In the genomic region with DNA sequence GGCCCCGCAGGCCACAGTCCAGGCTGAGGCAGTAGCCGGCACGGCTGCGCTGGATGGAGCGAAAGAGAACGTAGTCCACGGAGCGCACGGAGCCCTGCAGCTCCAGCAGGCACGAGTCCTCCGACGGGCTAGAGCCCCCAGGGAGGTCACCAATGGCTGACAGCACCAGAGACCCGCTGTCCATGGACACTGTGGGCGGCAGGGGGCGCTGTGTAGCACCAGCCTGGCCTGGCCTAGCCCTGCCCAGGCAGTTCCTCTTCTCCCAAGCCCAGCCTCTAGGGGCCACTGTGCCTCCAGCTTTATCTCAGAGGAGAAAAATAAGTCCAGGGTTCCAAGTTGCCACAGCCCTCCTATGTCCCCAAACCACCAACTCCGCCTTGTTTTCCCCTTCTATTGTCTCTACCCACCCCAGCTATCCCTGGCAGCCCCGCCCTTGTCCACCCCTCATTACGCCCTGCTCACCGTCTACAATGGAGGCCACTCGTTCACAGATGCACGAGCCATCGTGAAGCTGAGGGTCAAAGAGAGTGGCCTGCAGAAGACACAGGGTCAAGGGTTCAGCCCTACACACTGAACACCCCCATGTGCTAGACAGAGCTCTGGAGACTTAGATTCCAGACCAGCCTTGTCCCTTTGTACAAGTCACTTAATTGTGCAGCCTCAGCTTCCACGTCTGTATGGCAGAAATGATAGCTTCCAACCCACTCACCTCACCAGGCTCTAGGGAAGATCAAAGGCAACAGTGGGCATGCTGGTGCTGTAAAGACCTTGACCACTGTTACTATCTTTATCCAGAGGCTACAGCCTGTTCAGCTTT, we compare ENCODE assay signal across 8 cellular contexts. TPM values are rescaled to one million over a fixed set of nuclear protein-coding genes. Genes with fewer than 3 reads are reported as not detected.
DNase-seq lines count a peak whose midpoint lies in the region; TF ChIP-seq lines count a peak whose summit lies in the region.

No MANE protein-coding gene starts in this region.

- intact Hi-C loops in ovary (cut with DNase I), result loop anchor here in 3 of 4 donors (5.0 to 10.0 kb wide), 3 partner anchors 71 to 341 kb away; partner anchors contain the start of gene RUSC1 (in 2 of the 3)

- H3K27me3 Mint-ChIP-seq in activated naive CD4-positive, alpha-beta T cell treated with anti-CD3 and anti-CD28 coated beads, Interleukin-2, amount 10 ng/mL, durations not matched to agents 7 days and 5 days, result no peaks in the 10 kb centered on the region

- H3K27ac Mint-ChIP-seq in activated naive CD4-positive, alpha-beta T cell treated with anti-CD3 and anti-CD28 coated beads, Interleukin-2, amount 10 ng/mL, durations not matched to agents 7 days and 5 days, result peak overlapping the region; percentile 78

- H3K27me3 ChIP-seq in ovary, result no peaks in the 10 kb centered on the region
- H3K27me3 ChIP-seq in thymus (ENCODE audit: control insufficient read depth, insufficient read depth), result no peaks in the 10 kb centered on the region

- H3K27ac ChIP-seq in HEK293 (ENCODE audit: extremely low read depth, low read depth, low read length), result peak overlapping the region; percentile 8
- no peak overlapping the region for H3K27ac ChIP-seq in ovary
- H3K27ac ChIP-seq in thymus (ENCODE audit: low read depth), result peak overlapping the region; percentile 78

- peak overlapping the region; percentile 60 for H3K4me3 Mint-ChIP-seq in activated naive CD4-positive, alpha-beta T cell treated with anti-CD3 and anti-CD28 coated beads, Interleukin-2, amount 10 ng/mL, durations not matched to agents 7 days and 5 days

- CTCF ChIA-PET in HEK293 (lab: Yijun Ruan, JAX), result interaction anchor here (0.5 to 4.9 kb wide), 65 partner anchors 9 to 1040 kb away, joined by 3 to 91 read pairs (median 4); partner anchors contain the start of genes CLK2, FDPS, HCN3 and KRTCAP2
- CTCF ChIA-PET in activated naive CD4-positive, alpha-beta T cell treated with anti-CD3 and anti-CD28 coated beads, Interleukin-2, amount 10 ng/mL, durations not matched to agents 7 days and 5 days (lab: Charles Lee), result interaction anchor here (0.5 to 6.2 kb wide), 43 partner anchors 9 to 729 kb away, joined by 3 to 138 read pairs (median 4); partner anchors contain the start of genes CLK2, FDPS, KRTCAP2 and RUSC1

- H3K36me3 ChIP-seq in HEK293 (ENCODE audit: control insufficient read depth in 2 of 2, insufficient read depth in 1 of 2, low read length in 2 of 2), result peaks cover 13 to 53% of the 10 kb centered on the region in 2 experiments; a peak in 2 of 3 replicates
- H3K36me3 ChIP-seq in ovary, result no peaks in the 10 kb centered on the region
- H3K36me3 ChIP-seq in thymus (ENCODE audit: control insufficient read depth, insufficient read depth), result peaks cover 6% of the 10 kb centered on the region

- no peaks in the 10 kb centered on the region for H3K9me3 Mint-ChIP-seq in activated naive CD4-positive, alpha-beta T cell treated with anti-CD3 and anti-CD28 coated beads, Interleukin-2, amount 10 ng/mL, durations not matched to agents 7 days and 5 days

- DNase-seq in NAMALWA (ENCODE audit: low spot score) (peak; percentile 99), SK-N-DZ (ENCODE audit: low spot score) (peak; percentile 95), globus pallidus (ENCODE audit: low spot score) (peak; percentile 92), ovary (peak; percentile 87 to 94 (median 93))
- DNase-seq in activated naive CD4-positive, alpha-beta T cell treated with anti-CD3 and anti-CD28 coated beads, Interleukin-2, amount 10 ng/mL, durations not matched to agents 7 days and 5 days, result peak; percentile 98

- TF ChIP-seq CTCF in HEK293 (tag by site-specific recombination; IDR thresholded peaks at IDR 0.05) (peak; percentile 99), ovary (IDR thresholded peaks at IDR 0.05) (peak; percentile 98 to 99 (median 98))

- no peak for TF ChIP-seq EP300 in ovary (IDR thresholded peaks at IDR 0.05)

- POLR2A ChIA-PET in HEK293 (lab: Yijun Ruan, JAX), result interaction anchor here (0.7 to 4.3 kb wide), 13 partner anchors 11 to 478 kb away, joined by 3 to 26 read pairs (median 4); partner anchors contain the start of genes ASH1L, CLK2, FDPS and HCN3

- H3K4me1 Mint-ChIP-seq in activated naive CD4-positive, alpha-beta T cell treated with anti-CD3 and anti-CD28 coated beads, Interleukin-2, amount 10 ng/mL, durations not matched to agents 7 days and 5 days, result peaks cover 42% of the 10 kb centered on the region

- WGBS in ovary, 3 donors, result 34 to 40% (median 37%) methylated on average over 19 to 23 of the region's 23 CpGs
- 23% methylated on average over 23 of the region's 23 CpGs for WGBS in thymus

- peaks cover 4% of the 10 kb centered on the region for H3K36me3 Mint-ChIP-seq in activated naive CD4-positive, alpha-beta T cell treated with anti-CD3 and anti-CD28 coated beads, Interleukin-2, amount 10 ng/mL, durations not matched to agents 7 days and 5 days

- no peak for TF ChIP-seq POLR2A in ovary (IDR thresholded peaks at IDR 0.05)

- H3K4me1 ChIP-seq in HEK293 (ENCODE audit: control insufficient read depth, insufficient read depth, low read length) (no peaks in the 10 kb centered on the region), ovary (ENCODE audit: insufficient read depth) (peaks cover 7% of the 10 kb centered on the region), thymus (ENCODE audit: control insufficient read depth, insufficient read depth, low read length) (peaks cover 9% of the 10 kb centered on the region)

- peak overlapping the region; percentile 59; the same call in 1 of the 2 replicates for H3K4me3 ChIP-seq in GM08714 (ENCODE audit: low read length)
- H3K4me3 ChIP-seq in HEK293 (ENCODE audit: low read depth, low read length), result no peak overlapping the region
- no peak overlapping the region for H3K4me3 ChIP-seq in ovary
- peak overlapping the region; percentile 63 for H3K4me3 ChIP-seq in thymus (ENCODE audit: low read length)

- H3K9me3 ChIP-seq in HEK293 (ENCODE audit: control insufficient read depth, insufficient read depth, low read depth, low read length) (no peaks in the 10 kb centered on the region), ovary (no peaks in the 10 kb centered on the region), thymus (ENCODE audit: control insufficient read depth) (no peaks in the 10 kb centered on the region)

TF ChIP-seq in HEK293, 187 proteins besides CTCF, POLR2A, EP300 and RAD21 (continues in another document):
- TF ChIP-seq ZNF785 (tag by site-specific recombination; IDR thresholded peaks at IDR 0.05), result no peak; the same call in 1 of the 2 replicates
- TF ChIP-seq BCL11B (tag by site-specific recombination; IDR thresholded peaks at IDR 0.05; ENCODE audit: low read depth), result no peak
- TF ChIP-seq ZNF174 (tag by site-specific recombination; IDR thresholded peaks at IDR 0.05), result no peak
- peak; percentile 63; the same call in 1 of the 2 replicates for TF ChIP-seq YY2 (tag by site-specific recombination; IDR thresholded peaks at IDR 0.05)
- TF ChIP-seq, protein P1, sequence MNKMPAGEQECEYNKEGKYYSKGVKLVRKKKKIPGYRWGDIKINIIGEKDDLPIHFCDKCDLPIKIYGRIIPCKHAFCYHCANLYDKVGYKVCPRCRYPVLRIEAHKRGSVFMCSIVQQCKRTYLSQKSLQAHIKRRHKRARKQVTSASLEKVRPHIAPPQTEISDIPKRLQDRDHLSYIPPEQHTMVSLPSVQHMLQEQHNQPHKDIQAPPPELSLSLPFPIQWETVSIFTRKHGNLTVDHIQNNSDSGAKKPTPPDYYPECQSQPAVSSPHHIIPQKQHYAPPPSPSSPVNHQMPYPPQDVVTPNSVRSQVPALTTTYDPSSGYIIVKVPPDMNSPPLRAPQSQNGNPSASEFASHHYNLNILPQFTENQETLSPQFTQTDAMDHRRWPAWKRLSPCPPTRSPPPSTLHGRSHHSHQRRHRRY (tag by site-specific recombination; IDR thresholded peaks at IDR 0.05), result no peak
- no peak for TF ChIP-seq ZNF211 (tag by site-specific recombination; IDR thresholded peaks at IDR 0.05; ENCODE audit: low read depth)
- TF ChIP-seq ZNF488 (tag by site-specific recombination; IDR thresholded peaks at IDR 0.05), result no peak
- TF ChIP-seq ZNF548 (tag by site-specific recombination; IDR thresholded peaks at IDR 0.05), result no peak
- TF ChIP-seq SALL2 (tag by site-specific recombination; IDR thresholded peaks at IDR 0.05; ENCODE audit: borderline replicate concordance), result no peak
- 0 out of 2 replicates have a peak, but pooled peaks have one; percentile 39 for TF ChIP-seq ZNF366 (tag by site-specific recombination; conservative IDR thresholded peaks at IDR 0.05)
- TF ChIP-seq ZFHX2 (tag by site-specific recombination; conservative IDR thresholded peaks at IDR 0.05), result peak; percentile 54
- TF ChIP-seq ZNF561 (tag by site-specific recombination; IDR thresholded peaks at IDR 0.05; ENCODE audit: borderline replicate concordance), result peak; percentile 29; the same call in 1 of the 2 replicates

RNA-seq across cellular contexts. Expression of gene ENTREP3, which starts 4.4 kb away (rescaled TPM):
- 20.3 and 23.6 TPM in 2 replicates for polyA plus RNA-seq in SK-N-DZ (2014; cell fraction: cytosol; rRNA removed)
- 72.0 and 119 TPM in 2 replicates for polyA plus RNA-seq in SK-N-DZ (2014; cell fraction: nucleus; rRNA removed)
- 10 to 100 TPM; 10.8 to 22.4 (median 20.2) TPM for total RNA-seq in ovary
- polyA plus RNA-seq in ovary (10 to 100 TPM in 1 of 2 donors, 1 to 10 TPM in 1; 9.3 to 11.8 TPM), thymus (12.5 TPM)

RNA-seq across cellular contexts. Expression of gene SCAMP3, which starts 11.3 kb away (rescaled TPM):
- polyA plus RNA-seq in SK-N-DZ (2014; cell fraction: cytosol; rRNA removed), result 52.0 and 61.2 TPM in 2 replicates
- polyA plus RNA-seq in SK-N-DZ (2014; cell fraction: nucleus; rRNA removed), result 41.1 and 81.4 TPM in 2 replicates
- 10 to 100 TPM; 27.1 to 63.0 (median 40.7) TPM for total RNA-seq in ovary
- polyA plus RNA-seq in ovary, result 10 to 100 TPM; 40.9 to 46.6 TPM
- polyA plus RNA-seq in thymus, result 59.1 TPM

RNA-seq across cellular contexts. Expression of gene CLK2, which starts 22.5 kb away (rescaled TPM):
- 33.7 and 34.1 TPM in 2 replicates for polyA plus RNA-seq in SK-N-DZ (2014; cell fraction: cytosol; rRNA removed)
- polyA plus RNA-seq in SK-N-DZ (2014; cell fraction: nucleus; rRNA removed), result 287 and 348 TPM in 2 replicates
- 10 to 100 TPM; 37.9 to 60.9 (median 50.1) TPM for total RNA-seq in ovary
- polyA plus RNA-seq in ovary (10 to 100 TPM; 46.4 to 51.3 TPM), thymus (86.5 TPM)

RNA-seq across cellular contexts. Expression of gene HCN3, which starts 26.4 kb away (rescaled TPM):
- 14.5 and 24.3 TPM in 2 replicates for polyA plus RNA-seq in SK-N-DZ (2014; cell fraction: cytosol; rRNA removed)
- polyA plus RNA-seq in SK-N-DZ (2014; cell fraction: nucleus; rRNA removed), result 80.0 and 137 TPM in 2 replicates
- 1 to 10 TPM in 6 of 7 donors, under 1 TPM in 1; 0.69 to 7.1 (median 4.4) TPM for total RNA-seq in ovary
- 1 to 10 TPM; 2.5 to 2.9 TPM for polyA plus RNA-seq in ovary
- 2.6 TPM for polyA plus RNA-seq in thymus

RNA-seq across cellular contexts. Expression of gene MTX1, which starts 42.3 kb away (rescaled TPM):
- polyA plus RNA-seq in SK-N-DZ (2014; cell fraction: cytosol; rRNA removed), result 83.7 and 106 TPM in 2 replicates
- polyA plus RNA-seq in SK-N-DZ (2014; cell fraction: nucleus; rRNA removed), result 77.1 and 99.5 TPM in 2 replicates
- 10 to 100 TPM; 18.5 to 33.4 (median 27.7) TPM for total RNA-seq in ovary
- polyA plus RNA-seq in ovary (10 to 100 TPM; 15.6 to 35.4 TPM), thymus (36.8 TPM)

Comparison
In these comparisons a context has a peak if more than half of its experiments do, and no peak if none do; other contexts are left out.
1. H3K4me3 ChIP-seq: peak in GM08714 (single experiment) and thymus (single experiment); none in HEK293 (single experiment) and ovary (single experiment).
2. H3K27ac ChIP-seq: peak in HEK293 (single experiment) and thymus (single experiment); none in ovary (0 of 2).
3. Peak in every context shown above with its lines, with median percentiles within 50 percentile points of each other: DNase-seq.